10 cellular contexts compared by ENCODE assay signal in the genomic region with DNA sequence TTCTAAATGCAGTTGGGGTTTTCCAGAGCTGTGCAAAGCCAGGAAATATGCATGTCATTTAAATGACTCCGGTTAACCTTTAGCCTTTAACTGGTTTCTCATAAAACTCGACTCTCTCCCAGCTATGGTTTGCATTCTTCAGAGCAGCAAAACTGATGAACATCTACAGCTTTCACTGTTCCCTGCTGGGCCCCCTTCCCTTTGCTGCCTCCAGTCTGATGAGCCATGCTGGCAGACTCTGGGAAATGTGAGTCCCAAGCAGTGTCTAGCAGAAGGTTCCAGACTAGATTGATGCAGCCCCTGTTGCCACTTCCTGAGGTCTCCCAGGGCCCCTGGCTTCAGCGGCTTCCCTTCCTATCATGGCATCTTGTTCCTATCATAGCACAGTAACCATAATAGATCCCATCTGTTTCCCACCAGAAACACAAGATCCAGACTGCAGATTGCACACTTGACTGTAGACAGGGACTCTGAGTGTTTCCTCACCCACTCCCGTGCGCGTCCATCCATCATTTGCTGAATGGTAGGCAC.
DNase-seq lines count a peak whose midpoint lies in the region; ATAC-seq and TF ChIP-seq lines count a peak whose summit lies in the region.
"Had no signal": no experiment of that assay in that cellular context is flagged by ENCODE, and none has a peak within 500 bp of the region (broad histone marks: within the 10 kb centered on the region; RNA-seq: fewer than 3 reads in every experiment).

No MANE protein-coding gene starts in this region.

- no peak overlapping the region for H3K27ac ChIP-seq in CD8-positive, alpha-beta memory T cell (ENCODE audit: low read depth, low read length)

- no peaks in the 10 kb centered on the region for H3K9me3 ChIP-seq in CD8-positive, alpha-beta memory T cell (ENCODE audit: low read length)
- H3K9me3 ChIP-seq: upper lobe of left lung had no signal

- H3K4me3 ChIP-seq in CD8-positive, alpha-beta memory T cell (ENCODE audit: low read length) = no peak overlapping the region
- H3K4me3 ChIP-seq: upper lobe of left lung had no signal

- no peaks in the 10 kb centered on the region for H3K36me3 ChIP-seq in CD8-positive, alpha-beta memory T cell (ENCODE audit: insufficient read depth, low read length)

- H3K27me3 ChIP-seq in CD8-positive, alpha-beta memory T cell (ENCODE audit: insufficient read depth, low read length, poor library complexity, severe bottlenecking) = no peaks in the 10 kb centered on the region
- H3K27me3 ChIP-seq: upper lobe of left lung had no signal

- POLR2A ChIA-PET in CD8-positive, alpha-beta memory T cell (lab: Charles Lee) = interaction anchor here (0.6 kb wide), 1 partner anchor 35 kb away, joined by 4 read pairs; no protein-coding TSS in a partner anchor

- CTCF ChIA-PET in CD8-positive, alpha-beta memory T cell (lab: Charles Lee) = no interaction called here

- peaks cover 2 to 31% (median 28%) of the 10 kb centered on the region in 3 donors for H3K4me1 Mint-ChIP-seq in CD8-positive, alpha-beta memory T cell
- H3K4me1 Mint-ChIP-seq in nephron = peaks cover 83% of the 10 kb centered on the region

- peak overlapping the region in 5 of 8 donors; percentile 21 to 77 (median 59) for H3K27ac Mint-ChIP-seq in CD8-positive, alpha-beta memory T cell
- peak overlapping the region; percentile 97 to 99 (median 99) for H3K27ac Mint-ChIP-seq in nephron

- no peak for DNase-seq in CD8-positive, alpha-beta memory T cell
- DNase-seq in HuH-7 (ENCODE audit: low spot score) (peak; percentile 34), astrocyte of the hippocampus (ENCODE audit: low read depth, low spot score) (peak; percentile 79), COLO829 (ENCODE audit: low spot score) (no peak), NCI-H1048 (lab: John Stamatoyannopoulos, UW) (no peak), NCI-H510A treated with DMSO at 0.1 percent for 48 hours (lab: John Stamatoyannopoulos, UW) (no peak)
- DNase-seq: activated effector memory CD4-positive, alpha-beta T cell treated with anti-CD3 and anti-CD28 coated beads, Interleukin-2, amount 50 U/mL, for 16 hours; upper lobe of left lung had no signal

- H3K36me3 Mint-ChIP-seq in CD8-positive, alpha-beta memory T cell = peaks cover 0 to 46% (median 10%) of the 10 kb centered on the region in 3 donors
- H3K36me3 Mint-ChIP-seq in nephron (ENCODE audit: low read depth) = no peaks in the 10 kb centered on the region

- H3K4me3 Mint-ChIP-seq in CD8-positive, alpha-beta memory T cell = no peak overlapping the region
- peak overlapping the region; percentile 3 to 58 (median 49) for H3K4me3 Mint-ChIP-seq in nephron

- H3K27me3 Mint-ChIP-seq in CD8-positive, alpha-beta memory T cell = no peaks in the 10 kb centered on the region
- peaks cover 7% of the 10 kb centered on the region for H3K27me3 Mint-ChIP-seq in nephron (ENCODE audit: low read depth)

- no peak for ATAC-seq in GM21723 (IDR thresholded peaks at IDR 0.05; ENCODE audit: unreplicated experiment)

- H3K4me1 ChIP-seq in CD8-positive, alpha-beta memory T cell (ENCODE audit: insufficient read depth, low read length) = peaks cover 31% of the 10 kb centered on the region

- no peaks in the 10 kb centered on the region for H3K9me3 Mint-ChIP-seq in CD8-positive, alpha-beta memory T cell
- no peaks in the 10 kb centered on the region for H3K9me3 Mint-ChIP-seq in nephron

- no peak for TF ChIP-seq CTCF in nephron (IDR thresholded peaks at IDR 0.05; ENCODE audit: unreplicated experiment in 3 of 3)

Comparison
In these comparisons a context has a peak if more than half of its experiments do, and no peak if none do; other contexts are left out.
1. DNase-seq: peak in HuH-7 (single experiment) and astrocyte of the hippocampus (single experiment); none in CD8-positive, alpha-beta memory T cell (0 of 5), COLO829 (single experiment), NCI-H1048 (single experiment) and NCI-H510A treated with DMSO at 0.1 percent for 48 hours (single experiment).
2. H3K4me3 Mint-ChIP-seq: peak in nephron (3 of 3); none in CD8-positive, alpha-beta memory T cell (0 of 7).